ENCODE assay signal across 1 cellular context in the genomic region with DNA sequence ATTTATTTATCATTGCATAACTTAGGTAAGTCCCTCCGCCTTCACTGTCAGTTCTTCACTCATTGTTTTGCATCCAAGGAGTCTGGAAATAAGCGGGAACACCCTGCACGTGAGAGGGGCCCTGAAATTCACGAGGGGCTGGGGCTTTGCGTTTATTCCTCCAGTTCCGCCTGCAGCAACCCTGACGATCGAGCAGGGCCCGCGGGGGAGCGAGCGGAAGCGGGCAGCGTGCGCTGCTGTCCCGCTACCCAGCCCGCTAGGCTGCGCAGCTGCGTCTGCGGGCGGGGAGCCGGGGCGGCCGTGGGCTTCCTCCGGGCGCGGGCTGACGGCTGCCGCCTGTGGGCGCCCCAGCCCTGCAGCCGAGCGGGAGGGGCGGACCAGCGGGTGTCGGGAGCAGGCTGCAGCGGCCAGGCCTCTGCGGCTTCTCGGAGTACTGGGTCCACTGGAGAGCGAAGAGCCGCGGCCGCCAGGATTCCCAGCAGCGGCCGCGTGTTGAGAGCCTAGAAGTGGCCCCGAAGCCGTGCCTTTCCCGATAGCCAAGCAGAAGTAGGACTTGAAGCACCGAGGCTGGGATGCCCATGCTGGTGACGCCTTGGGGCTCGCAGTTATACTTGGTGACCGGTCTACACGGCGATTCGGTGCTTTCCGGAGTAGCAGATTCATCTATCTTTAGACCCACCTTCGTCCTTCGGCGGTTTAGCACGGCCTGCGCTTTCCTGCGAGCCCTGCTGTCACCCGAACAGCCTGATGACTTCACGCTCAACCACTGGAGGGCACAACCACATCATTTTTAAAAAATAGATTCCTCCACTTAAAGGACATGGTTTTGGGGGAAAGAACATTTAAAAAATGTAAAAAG.
A peak's percentile ranks its signal among the peaks of the same experiment; 100 is the strongest.
TF ChIP-seq lines count a peak whose summit lies in the region.

No MANE protein-coding gene starts in this region.

TF ChIP-seq in WTC11, 78 proteins besides CTCF, POLR2A, EP300 and RAD21 (continued from another document):
- TF ChIP-seq, protein P1, sequence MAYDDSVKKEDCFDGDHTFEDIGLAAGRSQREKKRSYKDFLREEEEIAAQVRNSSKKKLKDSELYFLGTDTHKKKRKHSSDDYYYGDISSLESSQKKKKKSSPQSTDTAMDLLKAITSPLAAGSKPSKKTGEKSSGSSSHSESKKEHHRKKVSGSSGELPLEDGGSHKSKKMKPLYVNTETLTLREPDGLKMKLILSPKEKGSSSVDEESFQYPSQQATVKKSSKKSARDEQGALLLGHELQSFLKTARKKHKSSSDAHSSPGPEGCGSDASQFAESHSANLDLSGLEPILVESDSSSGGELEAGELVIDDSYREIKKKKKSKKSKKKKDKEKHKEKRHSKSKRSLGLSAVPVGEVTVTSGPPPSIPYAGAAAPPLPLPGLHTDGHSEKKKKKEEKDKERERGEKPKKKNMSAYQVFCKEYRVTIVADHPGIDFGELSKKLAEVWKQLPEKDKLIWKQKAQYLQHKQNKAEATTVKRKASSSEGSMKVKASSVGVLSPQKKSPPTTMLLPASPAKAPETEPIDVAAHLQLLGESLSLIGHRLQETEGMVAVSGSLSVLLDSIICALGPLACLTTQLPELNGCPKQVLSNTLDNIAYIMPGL (CRISPR knock-in tag; IDR thresholded peaks at IDR 0.05), result peak; percentile 84
- TF ChIP-seq PRRX2 (CRISPR knock-in tag; IDR thresholded peaks at IDR 0.05) (no peak), ATF1 (CRISPR knock-in tag; IDR thresholded peaks at IDR 0.05) (0 out of 2 replicates have a peak, but pooled peaks have one; percentile 29), NR3C1 (CRISPR knock-in tag; conservative IDR thresholded peaks at IDR 0.05; ENCODE audit: low read depth) (no peak), ELF4 (CRISPR knock-in tag; IDR thresholded peaks at IDR 0.05; ENCODE audit: low read depth) (no peak), TEAD4 (CRISPR knock-in tag; IDR thresholded peaks at IDR 0.05) (no peak), ZNF671 (CRISPR knock-in tag; IDR thresholded peaks at IDR 0.05) (no peak), ZNF232 (CRISPR knock-in tag; IDR thresholded peaks at IDR 0.05) (0 out of 2 replicates have a peak, but pooled peaks have one; percentile 38)
- TF ChIP-seq, protein P2, sequence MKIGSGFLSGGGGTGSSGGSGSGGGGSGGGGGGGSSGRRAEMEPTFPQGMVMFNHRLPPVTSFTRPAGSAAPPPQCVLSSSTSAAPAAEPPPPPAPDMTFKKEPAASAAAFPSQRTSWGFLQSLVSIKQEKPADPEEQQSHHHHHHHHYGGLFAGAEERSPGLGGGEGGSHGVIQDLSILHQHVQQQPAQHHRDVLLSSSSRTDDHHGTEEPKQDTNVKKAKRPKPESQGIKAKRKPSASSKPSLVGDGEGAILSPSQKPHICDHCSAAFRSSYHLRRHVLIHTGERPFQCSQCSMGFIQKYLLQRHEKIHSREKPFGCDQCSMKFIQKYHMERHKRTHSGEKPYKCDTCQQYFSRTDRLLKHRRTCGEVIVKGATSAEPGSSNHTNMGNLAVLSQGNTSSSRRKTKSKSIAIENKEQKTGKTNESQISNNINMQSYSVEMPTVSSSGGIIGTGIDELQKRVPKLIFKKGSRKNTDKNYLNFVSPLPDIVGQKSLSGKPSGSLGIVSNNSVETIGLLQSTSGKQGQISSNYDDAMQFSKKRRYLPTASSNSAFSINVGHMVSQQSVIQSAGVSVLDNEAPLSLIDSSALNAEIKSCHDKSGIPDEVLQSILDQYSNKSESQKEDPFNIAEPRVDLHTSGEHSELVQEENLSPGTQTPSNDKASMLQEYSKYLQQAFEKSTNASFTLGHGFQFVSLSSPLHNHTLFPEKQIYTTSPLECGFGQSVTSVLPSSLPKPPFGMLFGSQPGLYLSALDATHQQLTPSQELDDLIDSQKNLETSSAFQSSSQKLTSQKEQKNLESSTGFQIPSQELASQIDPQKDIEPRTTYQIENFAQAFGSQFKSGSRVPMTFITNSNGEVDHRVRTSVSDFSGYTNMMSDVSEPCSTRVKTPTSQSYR (CRISPR knock-in tag; IDR thresholded peaks at IDR 0.05), result no peak
